ENCODE assay signal across 13 cellular contexts in the genomic region with DNA sequence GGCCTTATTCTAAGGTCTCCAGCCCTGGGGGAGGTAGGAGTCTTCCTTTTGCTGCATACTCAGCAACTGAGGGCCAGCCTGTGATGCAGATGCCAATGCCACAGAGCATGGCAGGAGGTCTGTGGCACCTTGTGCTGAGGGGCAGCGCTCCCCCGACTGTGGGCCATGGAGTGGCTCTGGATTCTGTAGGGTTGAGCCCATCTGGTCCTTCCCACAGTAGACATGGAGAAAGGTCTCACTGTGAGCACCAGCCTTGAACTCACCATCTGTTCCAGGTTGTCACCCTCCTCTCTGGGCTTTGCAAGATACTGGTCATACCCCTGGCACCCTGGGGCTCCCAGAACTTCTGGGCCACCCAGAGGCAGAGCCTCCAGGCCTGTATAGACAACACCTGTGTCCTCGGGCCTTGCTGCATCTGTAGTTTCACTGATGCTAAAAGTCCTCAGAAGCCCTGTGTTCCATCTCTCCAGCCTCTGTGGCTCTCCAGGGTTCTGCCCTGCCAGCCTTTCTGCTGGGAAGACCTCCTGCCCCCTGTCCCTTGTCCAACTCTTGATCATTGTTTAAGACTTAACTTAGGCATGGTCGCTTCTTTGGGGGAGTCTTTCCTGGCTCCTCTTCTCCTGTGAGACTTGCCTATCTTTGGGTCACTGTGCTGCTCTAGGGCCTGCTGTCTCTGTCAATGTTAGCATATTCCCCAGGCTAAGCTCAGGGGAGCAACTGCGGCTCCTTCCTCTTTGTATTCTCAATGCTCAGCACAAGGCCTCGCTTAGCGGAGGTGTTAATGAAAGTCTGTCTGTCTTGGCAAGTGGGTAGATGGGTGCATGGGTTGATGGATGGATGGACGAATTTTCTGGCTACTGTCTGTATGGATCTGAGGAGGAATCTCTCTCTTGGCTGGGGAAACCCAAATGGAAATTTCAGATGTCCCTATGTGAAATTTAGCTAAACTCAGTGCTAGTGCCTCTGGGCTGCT.
DNase-seq lines count a peak whose midpoint lies in the region; ATAC-seq and TF ChIP-seq lines count a peak whose summit lies in the region.
"Had no signal": no experiment of that assay in that cellular context is flagged by ENCODE, and none has a peak within 500 bp of the region (broad histone marks: within the 10 kb centered on the region; RNA-seq: fewer than 3 reads in every experiment).

No MANE protein-coding gene starts in this region.

- no peak for TF ChIP-seq EP300 in tibial nerve (IDR thresholded peaks at IDR 0.05)

- H3K27ac Mint-ChIP-seq in activated CD4-positive, alpha-beta memory T cell treated with anti-CD3 and anti-CD28 coated beads, Interleukin-2, amount 10 ng/mL, durations not matched to agents 7 days and 5 days: no peak overlapping the region
- H3K27ac Mint-ChIP-seq in mesothelial cell of epicardium: peak overlapping the region; percentile 49
- no peak overlapping the region for H3K27ac Mint-ChIP-seq in stimulated activated naive B cell treated with anti-CD40 and anti-IgM and Interleukin-4, amounts not matched to agents 10 μg/mL and 1 μg/mL and 100 μg/mL, for 72 hours

- H3K27me3 ChIP-seq in duodenal mucosa (ENCODE audit: control insufficient read depth in 1 of 2, insufficient read depth in 2 of 2, low read length in 2 of 2): no peaks in the 10 kb centered on the region
- H3K27me3 ChIP-seq in tibial nerve: no peaks in the 10 kb centered on the region
- H3K27me3 ChIP-seq: hepatocyte had no signal

- 90 to 92% methylated on average over 8 of the region's 8 CpGs for WGBS in tibial nerve, 2 donors

- ATAC-seq in HG02678 (IDR thresholded peaks at IDR 0.05; ENCODE audit: unreplicated experiment) (no peak), GM19324 (IDR thresholded peaks at IDR 0.05; ENCODE audit: low FRiP score, unreplicated experiment) (no peak)
- ATAC-seq in stimulated activated naive B cell treated with anti-CD40 and anti-IgM and Interleukin-4, amounts not matched to agents 10 μg/mL and 1 μg/mL and 100 μg/mL, for 72 hours (replicated peaks): no peak

- no peak for TF ChIP-seq CTCF in mesothelial cell of epicardium (IDR thresholded peaks at IDR 0.05; ENCODE audit: unreplicated experiment)
- TF ChIP-seq CTCF in tibial nerve (IDR thresholded peaks at IDR 0.05): no peak

- no peaks in the 10 kb centered on the region for H3K27me3 Mint-ChIP-seq in activated CD4-positive, alpha-beta memory T cell treated with anti-CD3 and anti-CD28 coated beads, Interleukin-2, amount 10 ng/mL, durations not matched to agents 7 days and 5 days
- no peaks in the 10 kb centered on the region for H3K27me3 Mint-ChIP-seq in mesothelial cell of epicardium (ENCODE audit: low read depth)
- peaks cover 7 to 11% of the 10 kb centered on the region in 2 donors for H3K27me3 Mint-ChIP-seq in stimulated activated naive B cell treated with anti-CD40 and anti-IgM and Interleukin-4, amounts not matched to agents 10 μg/mL and 1 μg/mL and 100 μg/mL, for 72 hours

- H3K9ac ChIP-seq in duodenal mucosa (ENCODE audit: low read depth in 1 of 2, low read length in 2 of 2): no peak overlapping the region

- H3K9me3 ChIP-seq in duodenal mucosa (ENCODE audit: control insufficient read depth in 1 of 2, low read length in 2 of 2) (no peaks in the 10 kb centered on the region), tibial nerve (no peaks in the 10 kb centered on the region)

- peak overlapping the region; percentile 5 for H3K27ac ChIP-seq in duodenal mucosa (ENCODE audit: low read depth, low read length)
- H3K27ac ChIP-seq in tibial nerve: peak overlapping the region in 3 of 4 donors; percentile 30 to 43 (median 32)
- H3K27ac ChIP-seq: hepatocyte had no signal

- no peaks in the 10 kb centered on the region for H3K9me3 Mint-ChIP-seq in activated CD4-positive, alpha-beta memory T cell treated with anti-CD3 and anti-CD28 coated beads, Interleukin-2, amount 10 ng/mL, durations not matched to agents 7 days and 5 days
- no peaks in the 10 kb centered on the region for H3K9me3 Mint-ChIP-seq in mesothelial cell of epicardium
- H3K9me3 Mint-ChIP-seq in stimulated activated naive B cell treated with anti-CD40 and anti-IgM and Interleukin-4, amounts not matched to agents 10 μg/mL and 1 μg/mL and 100 μg/mL, for 72 hours: no peaks in the 10 kb centered on the region

- H3K4me3 Mint-ChIP-seq in activated CD4-positive, alpha-beta memory T cell treated with anti-CD3 and anti-CD28 coated beads, Interleukin-2, amount 10 ng/mL, durations not matched to agents 7 days and 5 days: no peak overlapping the region
- H3K4me3 Mint-ChIP-seq in mesothelial cell of epicardium: no peak overlapping the region
- no peak overlapping the region for H3K4me3 Mint-ChIP-seq in stimulated activated naive B cell treated with anti-CD40 and anti-IgM and Interleukin-4, amounts not matched to agents 10 μg/mL and 1 μg/mL and 100 μg/mL, for 72 hours

- POLR2A ChIA-PET in activated CD4-positive, alpha-beta memory T cell treated with anti-CD3 and anti-CD28 coated beads, Interleukin-2, amount 10 ng/mL, durations not matched to agents 7 days and 5 days (lab: Charles Lee): no interaction called here

- H3K4me3 ChIP-seq in duodenal mucosa (ENCODE audit: low read depth in 1 of 2, low read length in 2 of 2) (no peak overlapping the region), tibial nerve (no peak overlapping the region)
- H3K4me3 ChIP-seq: hepatocyte had no signal

- CTCF ChIA-PET in activated CD4-positive, alpha-beta memory T cell treated with anti-CD3 and anti-CD28 coated beads, Interleukin-2, amount 10 ng/mL, durations not matched to agents 7 days and 5 days (lab: Charles Lee): no interaction called here

- DNase-seq in activated CD4-positive, alpha-beta memory T cell treated with anti-CD3 and anti-CD28 coated beads, Interleukin-2, amount 10 ng/mL, durations not matched to agents 7 days and 5 days: peak; percentile 9
- DNase-seq in mesothelial cell of epicardium (ENCODE audit: low spot score in 2 of 2, unreplicated experiment in 2 of 2) (peak in 1 of 2 experiments; percentile 33), tibial nerve (ENCODE audit: low spot score in 2 of 2) (no peak)
- no peak for DNase-seq in stimulated activated naive B cell treated with anti-CD40 and anti-IgM and Interleukin-4, amounts not matched to agents 10 μg/mL and 1 μg/mL and 100 μg/mL, for 72 hours
- DNase-seq: activated naive CD4-positive, alpha-beta T cell treated with anti-CD3 and anti-CD28 coated beads, Interleukin-2, amount 50 U/mL, for 16 hours; effector memory CD4-positive, alpha-beta T cell; NCI-H1417; NCI-H526 treated with DMSO at 0.1 percent for 48 hours; SIG-M5 had no signal

- H3K36me3 Mint-ChIP-seq in activated CD4-positive, alpha-beta memory T cell treated with anti-CD3 and anti-CD28 coated beads, Interleukin-2, amount 10 ng/mL, durations not matched to agents 7 days and 5 days (ENCODE audit: low read depth): no peaks in the 10 kb centered on the region
- H3K36me3 Mint-ChIP-seq in mesothelial cell of epicardium: no peaks in the 10 kb centered on the region
- H3K36me3 Mint-ChIP-seq in stimulated activated naive B cell treated with anti-CD40 and anti-IgM and Interleukin-4, amounts not matched to agents 10 μg/mL and 1 μg/mL and 100 μg/mL, for 72 hours: no peaks in the 10 kb centered on the region

- no peaks in the 10 kb centered on the region for H3K4me1 Mint-ChIP-seq in activated CD4-positive, alpha-beta memory T cell treated with anti-CD3 and anti-CD28 coated beads, Interleukin-2, amount 10 ng/mL, durations not matched to agents 7 days and 5 days
- H3K4me1 Mint-ChIP-seq in mesothelial cell of epicardium: peaks cover 13% of the 10 kb centered on the region
- H3K4me1 Mint-ChIP-seq in stimulated activated naive B cell treated with anti-CD40 and anti-IgM and Interleukin-4, amounts not matched to agents 10 μg/mL and 1 μg/mL and 100 μg/mL, for 72 hours: no peaks in the 10 kb centered on the region

- TF ChIP-seq POLR2A in tibial nerve (IDR thresholded peaks at IDR 0.05): no peak

- H3K36me3 ChIP-seq in duodenal mucosa (ENCODE audit: control insufficient read depth in 1 of 2, insufficient read depth in 2 of 2, low read length in 2 of 2): no peaks in the 10 kb centered on the region
- no peaks in the 10 kb centered on the region for H3K36me3 ChIP-seq in tibial nerve

- H3K4me1 ChIP-seq in duodenal mucosa (ENCODE audit: control insufficient read depth in 1 of 2, insufficient read depth in 2 of 2, low read length in 2 of 2): peaks cover 10 to 15% of the 10 kb centered on the region in 2 donors
- peaks cover 0 to 18% (median 0%) of the 10 kb centered on the region in 4 donors for H3K4me1 ChIP-seq in tibial nerve
